ENCODE assay signal across 34 cellular contexts in genomic region chr1:44073528-44073927, GRCh38. TPM values are rescaled to one million over a fixed set of nuclear protein-coding genes. Genes with fewer than 3 reads are reported as not detected.
A peak's percentile ranks its signal among the peaks of the same experiment; 100 is the strongest.
DNase-seq lines count a peak whose midpoint lies in the region; ATAC-seq, FAIRE-seq and TF ChIP-seq lines count a peak whose summit lies in the region.
"Had no signal": no experiment of that assay in that cellular context is flagged by ENCODE, and none has a peak within 500 bp of the region (broad histone marks: within the 10 kb centered on the region; RNA-seq: fewer than 3 reads in every experiment).

No MANE protein-coding gene starts in this region.

- H2AFZ ChIP-seq in MM.1S (ENCODE audit: low read length): no peak overlapping the region

- no peak overlapping the region for H3K9ac ChIP-seq in MM.1S (ENCODE audit: low read length)

- no peak for ATAC-seq in gastroesophageal sphincter
- ATAC-seq: activated T-helper 17 cell treated with anti-CD3 and anti-CD28 coated beads, Interleukin-2, amount 50 U/mL, for 72 hours; CD8-positive, alpha-beta T cell; naive thymus-derived CD8-positive, alpha-beta T cell had no signal

- H3K9me3 ChIP-seq in MM.1S (replicated peaks; ENCODE audit: insufficient read depth, low read length) (no peaks in the 10 kb centered on the region), gastroesophageal sphincter (no peaks in the 10 kb centered on the region)
- H3K9me3 ChIP-seq: left ventricle myocardium inferior, SJCRH30, thoracic aorta had no signal

- no peak overlapping the region for H3K4me3 ChIP-seq in MM.1S (ENCODE audit: low read length)
- no peak overlapping the region for H3K4me3 ChIP-seq in gastroesophageal sphincter
- H3K4me3 ChIP-seq: left ventricle myocardium inferior, SJCRH30, thoracic aorta had no signal

- H3K4me1 ChIP-seq in MM.1S (ENCODE audit: low read length) (no peaks in the 10 kb centered on the region), gastroesophageal sphincter (peaks cover 0 to 30% (median 0%) of the 10 kb centered on the region in 3 donors)
- H3K4me1 ChIP-seq: left ventricle myocardium inferior had no signal

- no peaks in the 10 kb centered on the region for H3K9me2 ChIP-seq in MM.1S (replicated peaks; ENCODE audit: insufficient read depth, low read length)

- H3K79me2 ChIP-seq in MM.1S (ENCODE audit: low read length): no peaks in the 10 kb centered on the region

- no peaks in the 10 kb centered on the region for H3F3A ChIP-seq in MM.1S (ENCODE audit: insufficient read depth, low read length)

- TF ChIP-seq CTCF in MM.1S (IDR thresholded peaks at IDR 0.05; ENCODE audit: low read length) (no peak), gastroesophageal sphincter (IDR thresholded peaks at IDR 0.05) (no peak)

- TF ChIP-seq EP300 in gastroesophageal sphincter (IDR thresholded peaks at IDR 0.05): no peak

- H3K4me2 ChIP-seq in MM.1S (ENCODE audit: low read depth, low read length): 0 out of 2 replicates have a peak overlapping the region, but pooled peaks have one; percentile 1

- H3K27me3 ChIP-seq in MM.1S (replicated peaks; ENCODE audit: insufficient read depth, low read length) (no peaks in the 10 kb centered on the region), gastroesophageal sphincter (no peaks in the 10 kb centered on the region)
- H3K27me3 ChIP-seq: SJCRH30 had no signal

- H4K20me1 ChIP-seq in MM.1S (ENCODE audit: insufficient read depth, low read length): no peaks in the 10 kb centered on the region

- peak; percentile 21 for FAIRE-seq in GM12892 (lab: Jason Lieb, UNC)
- FAIRE-seq: endothelial cell of umbilical vein, islet of Langerhans had no signal

- DNase-seq in GM12892 (ENCODE audit: insufficient read length) (no peak), MM.1S (no peak), NOMO-1 treated with dmso at 0.1 percent for 144 hours (lab: John Stamatoyannopoulos, UW; ENCODE audit: unreplicated experiment) (peak; percentile 75), hippocampal formation (lab: John Stamatoyannopoulos, UW) (no peak), SHP77 (lab: John Stamatoyannopoulos, UW) (no peak), mesenteric fat pad (ENCODE audit: low spot score) (no peak)
- DNase-seq in activated CD4-positive, alpha-beta T cell treated with anti-CD3 and anti-CD28 coated beads, Interleukin-2, amount 50 U/mL, for 1 hour: no peak
- DNase-seq: activated CD4-positive, alpha-beta memory T cell treated with anti-CD3 and anti-CD28 coated beads, Interleukin-2, amount 10 ng/mL, durations not matched to agents 7 days and 5 days; activated CD4-positive, CD25-positive, alpha-beta regulatory T cell treated with anti-CD3 and anti-CD28 coated beads, Interleukin-2, amount 50 U/mL, for 72 hours; activated CD8-positive, alpha-beta memory T cell treated with anti-CD3 and anti-CD28 coated beads, Interleukin-2, amount 50 U/mL, for 48 hours; activated naive CD4-positive, alpha-beta T cell treated with anti-CD3 and anti-CD28 coated beads, Interleukin-2, amount 50 U/mL, for 16 hours; amniotic stem cell; CD8-positive, alpha-beta T cell; EL; HCEC 1CT; left ventricle myocardium inferior; midbrain; NCI-H1694; NCI-H2227 treated with DMSO at 0.1 percent for 48 hours; NCI-H748 treated with DMSO at 0.1 percent for 48 hours; occipital lobe; SJCRH30; T-helper 1 cell had no signal

- no peak overlapping the region for H3K27ac ChIP-seq in MM.1S (ENCODE audit: low read length)
- peak overlapping the region in 3 of 4 donors; percentile 52 to 62 (median 57) for H3K27ac ChIP-seq in gastroesophageal sphincter
- H3K27ac ChIP-seq: left ventricle myocardium inferior, SJCRH30 had no signal

- WGBS in gastroesophageal sphincter (ENCODE audit: low coverage in 1 of 2), 2 donors: 66 to 67% methylated on average over 1 to 2 of the region's 2 CpGs

- no peak for TF ChIP-seq POLR2A in GM12892 (IDR thresholded peaks at IDR 0.05; ENCODE audit: low read depth, low read length)
- TF ChIP-seq POLR2A in gastroesophageal sphincter (IDR thresholded peaks at IDR 0.05): no peak

- H3K36me3 ChIP-seq in MM.1S (replicated peaks; ENCODE audit: insufficient read depth, low read length) (no peaks in the 10 kb centered on the region), gastroesophageal sphincter (no peaks in the 10 kb centered on the region)
- H3K36me3 ChIP-seq: left ventricle myocardium inferior, SJCRH30, thoracic aorta had no signal

RNA-seq across cellular contexts. Expression of gene SLC6A9, which starts 42.3 kb away (rescaled TPM):
- 0.47 TPM for polyA plus RNA-seq in GM12892 (2012; ENCODE audit: missing spikeins)
- 10 to 100 TPM in 1 of 4 donors, 1 to 10 TPM in 3; 1.8 to 14.2 (median 7.5) TPM for total RNA-seq in gastroesophageal sphincter
- total RNA-seq in mesenteric fat pad: 2.2 TPM
- total RNA-seq: CD8-positive, alpha-beta T cell had no signal
- polyA plus RNA-seq: naive thymus-derived CD8-positive, alpha-beta T cell had no signal

RNA-seq across cellular contexts. Expression of gene KLF17, which starts 45.1 kb away (rescaled TPM):
- not detected for polyA plus RNA-seq in GM12892 (2012; ENCODE audit: missing spikeins)
- 1 to 10 TPM in 1 of 4 donors, under 1 TPM in 3; 0.13 to 1.3 (median 0.41) TPM for total RNA-seq in gastroesophageal sphincter
- not detected for total RNA-seq in mesenteric fat pad
- total RNA-seq: activated CD4-positive, alpha-beta memory T cell treated with anti-CD3 and anti-CD28 coated beads, Interleukin-2, amount 10 ng/mL, durations not matched to agents 7 days and 5 days; activated T-helper 17 cell treated with anti-CD3 and anti-CD28 coated beads, Interleukin-2, amount 50 U/mL, for 72 hours; CD8-positive, alpha-beta T cell; chondrocyte; endothelial cell of umbilical vein; glomerular endothelial cell; HT-29; left ventricle myocardium inferior; MCF 10A; naive thymus-derived CD8-positive, alpha-beta T cell; pulmonary artery endothelial cell; SJCRH30 had no signal
- polyA plus RNA-seq: endothelial cell of umbilical vein; naive thymus-derived CD8-positive, alpha-beta T cell had no signal
